ENCODE assay signal across 8 cellular contexts in the genomic region with DNA sequence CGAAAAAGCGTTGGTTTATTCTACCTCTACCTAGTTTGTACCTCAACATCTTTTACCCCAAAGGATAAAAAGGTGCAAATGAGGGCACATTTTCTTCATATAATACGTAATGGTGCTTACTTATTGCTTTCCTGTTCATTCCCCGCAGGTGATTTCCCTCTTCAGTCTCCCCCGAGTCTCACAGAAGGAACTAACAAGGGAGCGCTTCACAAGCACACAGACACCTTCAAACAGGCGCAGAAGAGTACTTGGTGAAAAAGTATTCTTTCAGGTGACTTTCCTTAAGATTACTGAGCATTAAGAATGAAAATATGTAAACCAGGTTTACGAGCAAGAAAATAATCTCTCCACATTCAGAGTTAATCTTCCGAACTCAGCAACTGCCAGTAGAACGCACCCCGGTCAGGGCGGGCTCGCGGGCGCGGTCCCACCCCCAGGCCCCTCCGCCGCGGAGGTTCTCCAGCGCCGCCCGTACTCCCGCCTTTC. TPM values are rescaled to one million over a fixed set of nuclear protein-coding genes. Genes with fewer than 3 reads are reported as not detected.
DNase-seq lines count a peak whose midpoint lies in the region; TF ChIP-seq lines count a peak whose summit lies in the region.

No MANE protein-coding gene starts in this region.

- H3K27me3 ChIP-seq in SJSA1 (replicated peaks), result no peaks in the 10 kb centered on the region
- no peaks in the 10 kb centered on the region for H3K27me3 ChIP-seq in ovary

- DNase-seq in AML-193 (lab: John Stamatoyannopoulos, UW), result peak; percentile 51 to 57
- DNase-seq in GM20000 (ENCODE audit: low spot score), result peak; percentile 34
- no peak for DNase-seq in SJSA1 (ENCODE audit: low read depth in 1 of 2, low spot score in 2 of 2)
- no peak for DNase-seq in epithelial cell of proximal tubule (ENCODE audit: low read depth)
- DNase-seq in ovary, result no peak
- DNase-seq in cerebellum (ENCODE audit: low spot score), result no peak
- no peak for DNase-seq in HK-2 (ENCODE audit: unreplicated experiment)
- no peak for DNase-seq in NCI-H2171 treated with DMSO at 0.1 percent for 48 hours (lab: John Stamatoyannopoulos, UW)

- no peaks in the 10 kb centered on the region; the same call in 1 of the 2 replicates for H3K36me3 ChIP-seq in SJSA1
- no peaks in the 10 kb centered on the region for H3K36me3 ChIP-seq in ovary

- H3K9me3 ChIP-seq in SJSA1 (replicated peaks) (no peaks in the 10 kb centered on the region), ovary (no peaks in the 10 kb centered on the region)

- no peak for TF ChIP-seq EP300 in ovary (IDR thresholded peaks at IDR 0.05)

- TF ChIP-seq CTCF in GM20000 (IDR thresholded peaks at IDR 0.05; ENCODE audit: extremely low read depth, missing control alignments) (no peak), epithelial cell of proximal tubule (conservative IDR thresholded peaks at IDR 0.05; ENCODE audit: low read depth, low read length) (no peak), ovary (IDR thresholded peaks at IDR 0.05) (no peak)

- H3K4me3 ChIP-seq in SJSA1 (peak overlapping the region; percentile 85), epithelial cell of proximal tubule (ENCODE audit: low read depth, low read length) (peak overlapping the region; percentile 90), ovary (peak overlapping the region; percentile 95)

- H3K4me1 ChIP-seq in SJSA1 (replicated peaks), result peaks cover 10% of the 10 kb centered on the region
- H3K4me1 ChIP-seq in ovary (ENCODE audit: insufficient read depth), result no peaks in the 10 kb centered on the region

- intact Hi-C loops in ovary (cut with DNase I), result no loop called here

- no peak for TF ChIP-seq POLR2A in ovary (IDR thresholded peaks at IDR 0.05)

- 1 to 2% (median 1%) methylated on average over 23 of the region's 23 CpGs for WGBS in ovary, 3 donors

- H3K27ac ChIP-seq in SJSA1 (no peak overlapping the region), ovary (peak overlapping the region in 1 of 2 donors; percentile 64)

RNA-seq across cellular contexts. Expression of gene RABGAP1L, which starts 0.5 kb away (rescaled TPM):
- total RNA-seq in SJSA1 (2014; rRNA removed; shearing (Covaris generic)), result 19.6 and 24.6 TPM in 2 replicates
- total RNA-seq in epithelial cell of proximal tubule, result 14.5 and 16.3 TPM in 2 replicates
- 10 to 100 TPM; 40.0 to 56.5 (median 44.2) TPM for total RNA-seq in ovary
- polyA plus RNA-seq in ovary, result 10 to 100 TPM; 17.1 to 29.8 TPM
- 82.9 TPM for total RNA-seq in cerebellum

Comparison
In these comparisons a context has a peak if more than half of its experiments do, and no peak if none do; other contexts are left out.
1. DNase-seq: peak in AML-193 (2 of 2) and GM20000 (single experiment); none in SJSA1 (0 of 2), epithelial cell of proximal tubule (single experiment), ovary (0 of 5), cerebellum (single experiment), HK-2 (single experiment) and NCI-H2171 treated with DMSO at 0.1 percent for 48 hours (single experiment).
2. Peak in every context shown above with its lines, with median percentiles within 50 percentile points of each other: H3K4me3 ChIP-seq.